2 cellular contexts compared by ENCODE assay signal in the genomic region with DNA sequence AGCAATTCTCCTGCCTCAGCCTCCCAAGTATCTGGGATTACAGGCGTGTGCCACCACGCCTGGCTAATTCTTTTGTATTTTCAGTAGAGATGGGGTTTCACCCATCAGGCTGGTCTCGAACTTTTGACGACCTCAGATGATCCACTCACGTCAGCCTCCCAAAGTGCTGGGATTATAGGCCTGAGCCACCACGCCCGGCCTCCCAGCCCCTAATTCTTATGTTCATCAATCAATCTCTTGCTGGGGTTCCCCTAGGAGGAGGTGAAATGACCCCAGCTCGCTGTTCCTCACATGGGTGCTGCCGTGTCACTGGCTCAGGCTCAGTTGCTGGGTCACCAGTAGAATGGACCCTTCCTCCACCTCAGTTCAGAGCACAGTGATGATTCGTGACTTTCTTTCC. TPM values are rescaled to one million over a fixed set of nuclear protein-coding genes. Genes with fewer than 3 reads are reported as not detected.
"Had no signal": no experiment of that assay in that cellular context is flagged by ENCODE, and none has a peak within 500 bp of the region (broad histone marks: within the 10 kb centered on the region; RNA-seq: fewer than 3 reads in every experiment).

A gene (plus strand): TSS at position 301 of the 400 bp plus-strand sequence.

RNA-seq across cellular contexts. Expression of the gene that starts here (rescaled TPM):
- total RNA-seq: G401, GM12878 had no signal
